10 cellular contexts compared by ENCODE assay signal in the genomic region with DNA sequence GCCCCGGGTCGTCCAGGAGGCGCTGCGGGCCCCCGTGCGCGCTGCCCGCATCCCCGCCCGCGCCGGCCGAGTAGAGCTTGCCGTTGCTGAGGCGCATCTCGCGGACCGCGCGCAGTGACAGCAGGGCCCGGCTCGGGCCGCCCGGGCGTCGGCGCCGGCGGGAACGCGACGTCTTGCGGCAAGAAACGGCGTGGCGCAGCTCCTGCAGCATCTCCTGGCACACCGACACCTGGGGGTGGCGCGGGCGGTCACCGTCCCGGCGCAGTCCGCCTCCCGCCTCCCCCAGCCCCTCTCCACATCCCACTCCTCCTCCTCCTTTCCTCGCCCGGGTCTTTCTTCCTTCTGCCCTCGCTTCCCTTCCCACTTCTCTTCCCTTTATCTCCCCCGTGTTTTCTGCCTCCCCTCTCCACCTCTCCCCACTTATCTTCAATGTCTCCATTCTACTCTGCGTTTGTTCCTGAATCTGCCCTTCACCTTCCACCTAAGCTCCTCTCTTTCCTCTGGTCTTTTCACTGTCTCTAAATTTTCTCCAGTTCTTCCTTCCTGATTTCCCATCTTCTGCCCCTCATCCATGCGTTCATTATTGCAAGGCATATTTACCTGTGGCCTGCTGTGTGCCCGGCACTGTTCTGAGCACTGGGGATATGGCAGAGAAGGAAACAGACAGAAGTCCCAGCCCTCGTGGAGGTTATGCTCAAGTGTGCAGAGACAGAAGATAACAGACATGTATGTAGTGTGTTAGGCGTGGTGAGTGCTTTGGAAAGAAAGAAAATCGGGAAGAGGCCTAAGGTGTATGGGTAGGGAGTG. TPM values are rescaled to one million over a fixed set of nuclear protein-coding genes. Genes with fewer than 3 reads are reported as not detected.
DNase-seq lines count a peak whose midpoint lies in the region; ATAC-seq, FAIRE-seq and TF ChIP-seq lines count a peak whose summit lies in the region.
"Had no signal": no experiment of that assay in that cellular context is flagged by ENCODE, and none has a peak within 500 bp of the region (broad histone marks: within the 10 kb centered on the region; RNA-seq: fewer than 3 reads in every experiment).

No MANE protein-coding gene starts in this region.

- in situ Hi-C loops in GM13977 (cut with MboI; ENCODE audit: low pct_unique_long_range_greater_than_20kb, low sequenced_read_pairs, unreplicated experiment): no loop called here

- no peak overlapping the region for H3K4me2 ChIP-seq in DND-41 (ENCODE audit: insufficient read depth, low read length)

- no peaks in the 10 kb centered on the region for H3K9me3 Mint-ChIP-seq in activated T-cell treated with anti-CD3 and anti-CD28 coated beads, Interleukin-2, amount 50 U/mL, for 4 hours

- H3K4me3 ChIP-seq in DND-41 (ENCODE audit: low read depth in 1 of 2, low read length in 2 of 2): no peak overlapping the region
- H3K4me3 ChIP-seq: skin epidermis had no signal

- H3K27me3 Mint-ChIP-seq in activated T-cell treated with anti-CD3 and anti-CD28 coated beads, Interleukin-2, amount 50 U/mL, for 4 hours (ENCODE audit: low read depth): peaks cover 75% of the 10 kb centered on the region

- no peak for FAIRE-seq in D721Med (lab: Jason Lieb, UNC)

- TF ChIP-seq CTCF in DND-41 (IDR thresholded peaks at IDR 0.05; ENCODE audit: borderline replicate concordance, extremely low read depth, low read length, poor library complexity, severe bottlenecking) (no peak), GM13977 (IDR thresholded peaks at IDR 0.05; ENCODE audit: extremely low read depth, insufficient read depth, missing control alignments) (no peak), D721Med (IDR thresholded peaks at IDR 0.05; ENCODE audit: insufficient read depth, missing control alignments) (no peak)

- ATAC-seq in DND-41 (ENCODE audit: insufficient read depth, low read depth) (no peak), HG03039 (IDR thresholded peaks at IDR 0.05; ENCODE audit: unreplicated experiment) (no peak)
- peak; percentile 12 to 16 for ATAC-seq in activated T-cell treated with anti-CD3 and anti-CD28 coated beads, Interleukin-2, amount 50 U/mL, for 4 hours

- no peaks in the 10 kb centered on the region for H3K79me2 ChIP-seq in DND-41 (ENCODE audit: insufficient read depth, low read length)

- no peaks in the 10 kb centered on the region for H3K9me3 ChIP-seq in DND-41 (ENCODE audit: insufficient read depth, low read length, severe bottlenecking)

- DNase-seq in NCI-H1417 (lab: John Stamatoyannopoulos, UW) (peak in 2 of 3 experiments; percentile 46 to 52), NCI-H1417 treated with DMSO at 0.1 percent for 48 hours (lab: John Stamatoyannopoulos, UW) (no peak), DND-41 (no peak), left kidney (ENCODE audit: low read depth, low spot score) (peak; percentile 48), GM13977 (ENCODE audit: low spot score) (no peak), D721Med (ENCODE audit: insufficient read length, low spot score) (no peak)
- DNase-seq in activated T-cell treated with anti-CD3 and anti-CD28 coated beads, Interleukin-2, amount 50 U/mL, for 4 hours: no peak
- DNase-seq: foreskin melanocyte had no signal

- H2AFZ ChIP-seq in DND-41 (ENCODE audit: low read depth, low read length): no peak overlapping the region

- no peaks in the 10 kb centered on the region for H3K36me3 Mint-ChIP-seq in activated T-cell treated with anti-CD3 and anti-CD28 coated beads, Interleukin-2, amount 50 U/mL, for 4 hours (ENCODE audit: insufficient read depth)

- no peak overlapping the region for H3K4me3 Mint-ChIP-seq in activated T-cell treated with anti-CD3 and anti-CD28 coated beads, Interleukin-2, amount 50 U/mL, for 4 hours

- peaks cover 46% of the 10 kb centered on the region for H3K4me1 ChIP-seq in DND-41 (ENCODE audit: insufficient read depth, low read length)

- no peaks in the 10 kb centered on the region for H3K27me3 ChIP-seq in DND-41 (ENCODE audit: insufficient read depth, low read length, poor library complexity)

- no peak overlapping the region for H3K9ac ChIP-seq in DND-41 (ENCODE audit: low read depth, low read length)

- H3K36me3 ChIP-seq in DND-41 (ENCODE audit: insufficient read depth, low read length): no peaks in the 10 kb centered on the region

- no peaks in the 10 kb centered on the region; the same call in 1 of the 2 replicates for H4K20me1 ChIP-seq in DND-41 (ENCODE audit: insufficient read depth, low read length)

- H3K27ac ChIP-seq in DND-41 (ENCODE audit: low read length): 0 out of 2 replicates have a peak overlapping the region, but pooled peaks have one; percentile 9
- H3K27ac ChIP-seq: skin epidermis had no signal

- peaks cover 29% of the 10 kb centered on the region for H3K4me1 Mint-ChIP-seq in activated T-cell treated with anti-CD3 and anti-CD28 coated beads, Interleukin-2, amount 50 U/mL, for 4 hours (ENCODE audit: low read depth)

RNA-seq across cellular contexts. Expression of a gene that starts 5.2 kb away (rescaled TPM):
- total RNA-seq in activated T-cell treated with anti-CD3 and anti-CD28 coated beads, Interleukin-2, amount 50 U/mL, for 4 hours: 1 to 10 TPM; 2.8 to 4.9 (median 3.7) TPM

RNA-seq across cellular contexts. Expression of a gene that starts 40.2 kb away (rescaled TPM):
- 10 to 100 TPM; 63.1 to 82.1 (median 70.4) TPM for total RNA-seq in activated T-cell treated with anti-CD3 and anti-CD28 coated beads, Interleukin-2, amount 50 U/mL, for 4 hours

Comparison
In these comparisons a context has a peak if more than half of its experiments do, and no peak if none do; other contexts are left out.
1. DNase-seq: peak in NCI-H1417 (2 of 3) and left kidney (single experiment); none in NCI-H1417 treated with DMSO at 0.1 percent for 48 hours (single experiment), DND-41 (single experiment), activated T-cell treated with anti-CD3 and anti-CD28 coated beads, Interleukin-2, amount 50 U/mL, for 4 hours (single experiment), GM13977 (single experiment) and D721Med (single experiment).
2. ATAC-seq: peak in activated T-cell treated with anti-CD3 and anti-CD28 coated beads, Interleukin-2, amount 50 U/mL, for 4 hours (2 of 2); none in DND-41 (single experiment) and HG03039 (single experiment).